In the genomic region with DNA sequence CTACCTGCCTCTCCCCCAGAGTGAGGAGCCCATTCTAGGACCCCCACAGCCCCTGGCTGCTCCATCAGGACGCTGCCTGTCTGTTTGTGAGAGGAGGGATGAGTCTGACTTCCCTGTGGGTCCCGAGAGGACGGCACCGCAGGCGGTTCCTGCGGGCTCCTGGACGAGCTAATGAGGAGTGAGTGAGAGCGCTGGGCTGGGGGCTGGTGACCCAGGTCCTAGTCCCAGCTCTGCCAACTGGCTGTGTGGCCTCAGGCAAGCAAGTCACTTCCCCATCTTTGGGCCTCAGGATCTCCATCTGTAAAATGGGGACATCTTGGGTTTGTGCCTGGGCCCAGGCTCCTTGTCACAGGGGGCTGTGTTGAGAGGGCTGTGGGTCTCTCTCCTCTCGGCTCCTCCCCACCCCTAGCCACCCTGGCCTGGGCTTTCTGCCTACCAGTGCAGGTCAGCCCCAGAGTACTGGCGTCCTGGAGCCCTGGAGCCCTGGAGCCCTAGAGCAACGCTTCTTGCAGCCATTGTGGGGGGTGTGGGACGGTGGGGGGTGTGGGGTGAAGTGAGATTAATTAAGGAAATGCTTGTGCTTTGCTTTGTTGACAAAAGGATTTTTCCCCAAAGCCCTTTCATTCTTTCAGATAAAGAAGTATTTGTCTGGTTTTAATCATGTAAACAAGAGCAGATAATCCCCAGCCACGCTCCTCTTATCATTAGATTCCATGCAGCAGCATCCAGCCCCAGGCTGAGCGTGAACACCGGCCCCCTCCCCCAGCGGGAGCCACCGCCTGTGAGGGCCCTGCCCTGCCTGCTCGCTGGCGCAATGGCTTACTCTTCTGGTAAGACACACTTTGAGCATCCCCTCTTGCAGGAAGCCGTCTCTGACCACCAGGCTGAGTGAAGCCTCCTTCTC, we compare ENCODE assay signal across 14 cellular contexts. TPM values are rescaled to one million over a fixed set of nuclear protein-coding genes. Genes with fewer than 3 reads are reported as not detected.
A peak's percentile ranks its signal among the peaks of the same experiment; 100 is the strongest.
DNase-seq lines count a peak whose midpoint lies in the region; ATAC-seq, FAIRE-seq and TF ChIP-seq lines count a peak whose summit lies in the region.
"Had no signal": no experiment of that assay in that cellular context is flagged by ENCODE, and none has a peak within 500 bp of the region (broad histone marks: within the 10 kb centered on the region; RNA-seq: fewer than 3 reads in every experiment).

No MANE protein-coding gene starts in this region.

- H3K4me3 ChIP-seq in H7 (ENCODE audit: insufficient read depth, low read depth, low read length) (no peak overlapping the region), pancreas (no peak overlapping the region)

- no peaks in the 10 kb centered on the region for H3K4me1 ChIP-seq in pancreas

- H3K9me3 ChIP-seq in pancreas, result no peaks in the 10 kb centered on the region
- no peaks in the 10 kb centered on the region for H3K9me3 ChIP-seq in T-helper 17 cell (ENCODE audit: control insufficient read depth, low read length, poor library complexity, severe bottlenecking)

- peak; percentile 89 for DNase-seq in H7
- peak; percentile 94 for DNase-seq in NCI-H82 treated with DMSO at 0.1 percent for 48 hours (lab: John Stamatoyannopoulos, UW; ENCODE audit: unreplicated experiment)
- peak; percentile 23 for DNase-seq in foreskin melanocyte
- DNase-seq in pancreas, result peak in 3 of 6 donors; percentile 30 to 42 (median 39)
- DNase-seq in T-helper 17 cell, result no peak
- DNase-seq in stimulated activated CD4-positive, alpha-beta T cell treated with anti-CD3 and anti-CD28 coated beads, Interleukin-4, amount 100 ng/mL, for 24 hours, result no peak
- DNase-seq: effector CD4-positive, alpha-beta T cell; hippocampal formation; T-helper 9 cell had no signal

- FAIRE-seq in pancreas (lab: Jason Lieb, UNC), result no peak
- FAIRE-seq: GM12892 had no signal

- no peak overlapping the region for H3K4me3 Mint-ChIP-seq in T-helper 17 cell
- H3K4me3 Mint-ChIP-seq: stimulated activated memory B cell treated with anti-CD40 and anti-IgM and Interleukin-4, amounts not matched to agents 10 μg/mL and 1 μg/mL and 100 μg/mL, for 72 hours had no signal

- no peak overlapping the region for H3K27ac Mint-ChIP-seq in T-helper 17 cell
- H3K27ac Mint-ChIP-seq: stimulated activated memory B cell treated with anti-CD40 and anti-IgM and Interleukin-4, amounts not matched to agents 10 μg/mL and 1 μg/mL and 100 μg/mL, for 72 hours had no signal

- peaks cover 4% of the 10 kb centered on the region; the same call in 1 of the 2 replicates for H3K27me3 ChIP-seq in H7 (ENCODE audit: control insufficient read depth, insufficient read depth, low read length)
- H3K27me3 ChIP-seq in pancreas, result no peaks in the 10 kb centered on the region

- H3K36me3 ChIP-seq in H7 (replicated peaks; ENCODE audit: control insufficient read depth, insufficient read depth, low read length), result no peaks in the 10 kb centered on the region
- no peaks in the 10 kb centered on the region for H3K36me3 ChIP-seq in pancreas

- 47 to 51% methylated on average over 20 of the region's 20 CpGs for whole genome bisulfite sequencing in pancreas, 2 donors

- intact Hi-C loops in pancreas (cut with DNase I), result no loop called here

- ATAC-seq in pancreas (peak; percentile 49 to 85 (median 66)), T-helper 17 cell (no peak), GM21528 (IDR thresholded peaks at IDR 0.05; ENCODE audit: low FRiP score, unreplicated experiment) (no peak), GM21423 (IDR thresholded peaks at IDR 0.05; ENCODE audit: unreplicated experiment) (no peak)
- ATAC-seq: stimulated activated memory B cell treated with anti-CD40 and anti-IgM and Interleukin-4, amounts not matched to agents 10 μg/mL and 1 μg/mL and 100 μg/mL, for 72 hours had no signal

- H3K27me3 Mint-ChIP-seq in T-helper 17 cell, result peaks cover 31% of the 10 kb centered on the region

- peaks cover 8% of the 10 kb centered on the region for H3K4me1 Mint-ChIP-seq in T-helper 17 cell
- H3K4me1 Mint-ChIP-seq: stimulated activated memory B cell treated with anti-CD40 and anti-IgM and Interleukin-4, amounts not matched to agents 10 μg/mL and 1 μg/mL and 100 μg/mL, for 72 hours had no signal

- no peak for TF ChIP-seq CTCF in pancreas (IDR thresholded peaks at IDR 0.05)

- H3K27ac ChIP-seq in pancreas, result no peak overlapping the region

- H3K36me3 Mint-ChIP-seq in T-helper 17 cell (ENCODE audit: low read depth), result peaks cover 3% of the 10 kb centered on the region
- H3K36me3 Mint-ChIP-seq: stimulated activated memory B cell treated with anti-CD40 and anti-IgM and Interleukin-4, amounts not matched to agents 10 μg/mL and 1 μg/mL and 100 μg/mL, for 72 hours had no signal

RNA-seq across cellular contexts. Expression of a gene that starts 26.8 kb away (rescaled TPM):
- 0.18 TPM in 1 of 2 replicates, not detected in the other for total RNA-seq in H7 (2014; rRNA removed; shearing (Covaris generic))
- total RNA-seq in pancreas (not detected), T-helper 17 cell (not detected)
- under 1 TPM; 0.15 to 0.35 TPM for polyA plus RNA-seq in pancreas
- total RNA-seq: OCI-LY7 had no signal

RNA-seq across cellular contexts. Expression of a gene that starts 53.6 kb away (rescaled TPM):
- not detected in 2 replicates for total RNA-seq in H7 (2014; rRNA removed; shearing (Covaris generic))
- total RNA-seq in pancreas (10 to 100 TPM in 3 of 6 donors, 1 to 10 TPM in 3; 1.8 to 14.9 (median 7.8) TPM), T-helper 17 cell (not detected)
- 10 to 100 TPM in 1 of 2 donors, 1 to 10 TPM in 1; 7.5 to 14.6 TPM for polyA plus RNA-seq in pancreas
- total RNA-seq: OCI-LY7 had no signal

Comparison
In these comparisons a context has a peak if more than half of its experiments do, and no peak if none do; other contexts are left out.
1. DNase-seq: peak in H7 (single experiment), NCI-H82 treated with DMSO at 0.1 percent for 48 hours (single experiment) and foreskin melanocyte (single experiment); none in T-helper 17 cell (0 of 3) and stimulated activated CD4-positive, alpha-beta T cell treated with anti-CD3 and anti-CD28 coated beads, Interleukin-4, amount 100 ng/mL, for 24 hours (single experiment).
2. ATAC-seq: peak in pancreas (4 of 4); none in T-helper 17 cell (single experiment), GM21528 (single experiment) and GM21423 (single experiment).